11 cellular contexts compared by ENCODE assay signal in genomic region chr1:24970399-24970753, GRCh38. TPM values are rescaled to one million over a fixed set of nuclear protein-coding genes. Genes with fewer than 3 reads are reported as not detected.
A peak's percentile ranks its signal among the peaks of the same experiment; 100 is the strongest.
DNase-seq lines count a peak whose midpoint lies in the region; ATAC-seq and TF ChIP-seq lines count a peak whose summit lies in the region.
"Had no signal": no experiment of that assay in that cellular context is flagged by ENCODE, and none has a peak within 500 bp of the region (broad histone marks: within the 10 kb centered on the region; RNA-seq: fewer than 3 reads in every experiment).

No MANE protein-coding gene starts in this region.

- no peak overlapping the region for H3K9ac ChIP-seq in SK-N-SH

- DNase-seq in activated naive CD4-positive, alpha-beta T cell treated with anti-CD3 and anti-CD28 coated beads, Interleukin-2, amount 10 ng/mL, durations not matched to agents 7 days and 5 days: no peak
- no peak for DNase-seq in activated naive CD4-positive, alpha-beta T cell treated with anti-CD3 and anti-CD28 coated beads, Interleukin-2, amount 50 U/mL, for 72 hours (ENCODE audit: low spot score in 2 of 2)
- DNase-seq in SK-N-SH: no peak
- DNase-seq in fibroblast of villous mesenchyme (ENCODE audit: low read depth): peak; percentile 24
- no peak for DNase-seq in stomach
- DNase-seq in GM13977 (ENCODE audit: low spot score): no peak
- DNase-seq in head of caudate nucleus: no peak
- DNase-seq: KBM-7; left cardiac atrium; stimulated activated naive CD4-positive, alpha-beta T cell had no signal

- H3K4me1 Mint-ChIP-seq in activated naive CD4-positive, alpha-beta T cell treated with anti-CD3 and anti-CD28 coated beads, Interleukin-2, amount 10 ng/mL, durations not matched to agents 7 days and 5 days: peaks cover 90% of the 10 kb centered on the region
- H3K4me1 Mint-ChIP-seq in stimulated activated naive CD8-positive, alpha-beta T cell treated with anti-CD3 and anti-CD28 coated beads, Interleukin-15, Interleukin-2, amounts not matched to agents 100 ng/mL and 50 ng/mL, for 24 hours (ENCODE audit: low read depth): peaks cover 87% of the 10 kb centered on the region

- no peak for ATAC-seq in activated naive CD4-positive, alpha-beta T cell treated with anti-CD3 and anti-CD28 coated beads, Interleukin-2, amount 50 U/mL, for 72 hours

- POLR2A ChIA-PET in SK-N-SH (lab: Yijun Ruan, JAX): interaction anchor here (0.7 kb wide), 1 partner anchor 9 kb away, joined by 3 read pairs; no protein-coding TSS in a partner anchor

- no peaks in the 10 kb centered on the region for H3F3A ChIP-seq in SK-N-SH (replicated peaks; ENCODE audit: insufficient read depth)

- no peak for TF ChIP-seq RAD21 in SK-N-SH (IDR thresholded peaks at IDR 0.05; ENCODE audit: low read length)

- no peaks in the 10 kb centered on the region for H3K9me2 ChIP-seq in SK-N-SH

- WGBS in SK-N-SH (ENCODE audit: low lambda C conversion rate): 57% methylated on average over 10 of the region's 13 CpGs
- WGBS in stomach, 5 donors: 33 to 60% (median 38%) methylated on average over 2 to 13 of the region's 13 CpGs

- no peak overlapping the region for H3K4me2 ChIP-seq in SK-N-SH

- no peak for TF ChIP-seq POLR2A in stomach (IDR thresholded peaks at IDR 0.05)

- no peaks in the 10 kb centered on the region for H3K79me2 ChIP-seq in SK-N-SH (ENCODE audit: insufficient read depth)

- H3K4me1 ChIP-seq in SK-N-SH (ENCODE audit: control insufficient read depth in 1 of 2, insufficient read depth in 2 of 2, low read depth in 1 of 2, low read length in 1 of 2): peaks cover 0 to 13% of the 10 kb centered on the region in 2 experiments; a peak in 1 of 4 replicates
- no peaks in the 10 kb centered on the region for H3K4me1 ChIP-seq in stomach

- H3K27me3 Mint-ChIP-seq in activated naive CD4-positive, alpha-beta T cell treated with anti-CD3 and anti-CD28 coated beads, Interleukin-2, amount 10 ng/mL, durations not matched to agents 7 days and 5 days: no peaks in the 10 kb centered on the region
- no peaks in the 10 kb centered on the region for H3K27me3 Mint-ChIP-seq in stimulated activated naive CD8-positive, alpha-beta T cell treated with anti-CD3 and anti-CD28 coated beads, Interleukin-15, Interleukin-2, amounts not matched to agents 100 ng/mL and 50 ng/mL, for 24 hours

- peak overlapping the region; percentile 91 for H3K27ac Mint-ChIP-seq in activated naive CD4-positive, alpha-beta T cell treated with anti-CD3 and anti-CD28 coated beads, Interleukin-2, amount 10 ng/mL, durations not matched to agents 7 days and 5 days
- H3K27ac Mint-ChIP-seq in activated naive CD4-positive, alpha-beta T cell treated with anti-CD3 and anti-CD28 coated beads, Interleukin-2, amount 50 U/mL, for 72 hours: peak overlapping the region in 1 of 2 donors; percentile 76
- peak overlapping the region; percentile 98 for H3K27ac Mint-ChIP-seq in stimulated activated naive CD8-positive, alpha-beta T cell treated with anti-CD3 and anti-CD28 coated beads, Interleukin-15, Interleukin-2, amounts not matched to agents 100 ng/mL and 50 ng/mL, for 24 hours

- H3K4me3 ChIP-seq in SK-N-SH (ENCODE audit: low read depth in 2 of 2, low read length in 1 of 2) (no peak overlapping the region), fibroblast of villous mesenchyme (ENCODE audit: low read depth, low read length) (no peak overlapping the region), stomach (no peak overlapping the region)

- no peaks in the 10 kb centered on the region for H3K36me3 ChIP-seq in SK-N-SH (replicated peaks in 1 of 2; ENCODE audit: control insufficient read depth in 1 of 2, insufficient read depth in 2 of 2, low read length in 1 of 2)
- H3K36me3 ChIP-seq in stomach: no peaks in the 10 kb centered on the region

- no peaks in the 10 kb centered on the region for H4K20me1 ChIP-seq in SK-N-SH (ENCODE audit: insufficient read depth)

- in situ Hi-C loops in GM13977 (cut with MboI; ENCODE audit: low pct_unique_long_range_greater_than_20kb, low sequenced_read_pairs, unreplicated experiment): no loop called here

- H3K9me3 Mint-ChIP-seq in activated naive CD4-positive, alpha-beta T cell treated with anti-CD3 and anti-CD28 coated beads, Interleukin-2, amount 10 ng/mL, durations not matched to agents 7 days and 5 days: peaks cover 14% of the 10 kb centered on the region
- H3K9me3 Mint-ChIP-seq in activated naive CD4-positive, alpha-beta T cell treated with anti-CD3 and anti-CD28 coated beads, Interleukin-2, amount 50 U/mL, for 72 hours: peaks cover 14 to 15% of the 10 kb centered on the region in 2 donors
- H3K9me3 Mint-ChIP-seq in stimulated activated naive CD8-positive, alpha-beta T cell treated with anti-CD3 and anti-CD28 coated beads, Interleukin-15, Interleukin-2, amounts not matched to agents 100 ng/mL and 50 ng/mL, for 24 hours: peaks cover 14% of the 10 kb centered on the region

- H3K27me3 ChIP-seq in SK-N-SH (ENCODE audit: insufficient read depth) (no peaks in the 10 kb centered on the region), stomach (peaks cover 0 to 64% (median 16%) of the 10 kb centered on the region in 3 donors)

- no peak overlapping the region for H2AFZ ChIP-seq in SK-N-SH (ENCODE audit: low read depth)

- peak overlapping the region; percentile 69 for H3K4me3 Mint-ChIP-seq in activated naive CD4-positive, alpha-beta T cell treated with anti-CD3 and anti-CD28 coated beads, Interleukin-2, amount 10 ng/mL, durations not matched to agents 7 days and 5 days
- peak overlapping the region; percentile 83 for H3K4me3 Mint-ChIP-seq in stimulated activated naive CD8-positive, alpha-beta T cell treated with anti-CD3 and anti-CD28 coated beads, Interleukin-15, Interleukin-2, amounts not matched to agents 100 ng/mL and 50 ng/mL, for 24 hours

- H3K9me3 ChIP-seq in SK-N-SH: peaks cover 3% of the 10 kb centered on the region; the same call in 1 of the 2 replicates
- H3K9me3 ChIP-seq in stomach: peaks cover 5 to 16% (median 16%) of the 10 kb centered on the region in 4 donors

- CTCF ChIA-PET in activated naive CD4-positive, alpha-beta T cell treated with anti-CD3 and anti-CD28 coated beads, Interleukin-2, amount 10 ng/mL, durations not matched to agents 7 days and 5 days (lab: Charles Lee): interaction anchor here (0.7 to 1.5 kb wide), 3 partner anchors 17 to 67 kb away, joined by 3 to 7 read pairs (median 3); no protein-coding TSS in a partner anchor
- CTCF ChIA-PET in SK-N-SH (lab: Yijun Ruan, JAX): interaction anchor here (0.7 to 1.9 kb wide), 3 partner anchors 10 to 131 kb away, joined by 3 to 6 read pairs (median 3); no protein-coding TSS in a partner anchor

- intact Hi-C loops in stomach (cut with DNase I; ENCODE audit: low total_unique reads): no loop called here
- intact Hi-C loops in head of caudate nucleus (cut with DNase I): no loop called here

- TF ChIP-seq CTCF in SK-N-SH (IDR thresholded peaks at IDR 0.05) (0 out of 2 replicates have a peak, but pooled peaks have one; percentile 6), fibroblast of villous mesenchyme (IDR thresholded peaks at IDR 0.05; ENCODE audit: insufficient read depth, low read depth, low read length) (peak; percentile 2), stomach (IDR thresholded peaks at IDR 0.05) (no peak), GM13977 (IDR thresholded peaks at IDR 0.05; ENCODE audit: extremely low read depth, insufficient read depth, missing control alignments) (no peak)

- H3K36me3 Mint-ChIP-seq in activated naive CD4-positive, alpha-beta T cell treated with anti-CD3 and anti-CD28 coated beads, Interleukin-2, amount 10 ng/mL, durations not matched to agents 7 days and 5 days: peaks cover 16% of the 10 kb centered on the region
- H3K36me3 Mint-ChIP-seq in activated naive CD4-positive, alpha-beta T cell treated with anti-CD3 and anti-CD28 coated beads, Interleukin-2, amount 50 U/mL, for 72 hours: peaks cover 20 to 22% of the 10 kb centered on the region in 2 donors
- peaks cover 19% of the 10 kb centered on the region for H3K36me3 Mint-ChIP-seq in stimulated activated naive CD8-positive, alpha-beta T cell treated with anti-CD3 and anti-CD28 coated beads, Interleukin-15, Interleukin-2, amounts not matched to agents 100 ng/mL and 50 ng/mL, for 24 hours (ENCODE audit: low read depth)

- H3K27ac ChIP-seq in SK-N-SH (ENCODE audit: low read depth in 2 of 2, low read length in 1 of 2) (no peak overlapping the region), stomach (no peak overlapping the region)

- no peak for TF ChIP-seq EP300 in SK-N-SH (IDR thresholded peaks at IDR 0.05; ENCODE audit: borderline replicate concordance in 1 of 2, low read depth in 1 of 2, low read length in 1 of 2)
- TF ChIP-seq EP300 in stomach (IDR thresholded peaks at IDR 0.05): no peak

TF ChIP-seq in SK-N-SH, 30 proteins besides CTCF, POLR2A, EP300 and RAD21 (continues in another document):
- TF ChIP-seq MXI1 (IDR thresholded peaks at IDR 0.05; ENCODE audit: low read depth, low read length) (no peak), TEAD4 (IDR thresholded peaks at IDR 0.05; ENCODE audit: borderline replicate concordance, insufficient read depth) (no peak), MEF2A (IDR thresholded peaks at IDR 0.05; ENCODE audit: borderline replicate concordance, low read depth) (no peak), GABPA (IDR thresholded peaks at IDR 0.05; ENCODE audit: low read depth) (no peak), USF1 (IDR thresholded peaks at IDR 0.05; ENCODE audit: borderline replicate concordance, low read depth) (no peak), PBX3 (IDR thresholded peaks at IDR 0.05) (no peak), GATA2 (CRISPR knock-in tag; IDR thresholded peaks at IDR 0.05) (no peak)

RNA-seq across cellular contexts. Expression of gene RUNX3, which starts 40.3 kb away (rescaled TPM):
- 100 to 1,000 TPM; 119 to 136 TPM for total RNA-seq in activated naive CD4-positive, alpha-beta T cell treated with anti-CD3 and anti-CD28 coated beads, Interleukin-2, amount 50 U/mL, for 72 hours
- polyA plus RNA-seq in SK-N-SH (2012; rRNA removed): not detected in 2 replicates
- polyA plus RNA-seq in SK-N-SH (2012; cell fraction: cytosol; rRNA removed): not detected in 2 replicates
- not detected in 2 replicates for polyA plus RNA-seq in SK-N-SH (2012; cell fraction: nucleus; rRNA removed)
- not detected in 2 replicates for total RNA-seq in fibroblast of villous mesenchyme
- 1 to 10 TPM in 3 of 5 donors, under 1 TPM in 1, not detected in 1; 0.29 to 6.1 (median 3.2) TPM for total RNA-seq in stomach
- polyA plus RNA-seq in stomach: 1 to 10 TPM; 1.5 to 4.0 (median 2.6) TPM

Comparison
In these comparisons a context has a peak if more than half of its experiments do, and no peak if none do; other contexts are left out.
1. CTCF ChIP-seq: peak in SK-N-SH (single experiment) and fibroblast of villous mesenchyme (single experiment); none in stomach (0 of 7) and GM13977 (single experiment).
2. RNA of gene RUNX3, which starts 40.3 kb away (total RNA-seq): 119 to 136 TPM in activated naive CD4-positive, alpha-beta T cell treated with anti-CD3 and anti-CD28 coated beads, Interleukin-2, amount 50 U/mL, for 72 hours; 0.29 to 6.1 TPM in stomach and not detected in fibroblast of villous mesenchyme; every median in the first group is over 10 times any median in the second.